ENCODE assay signal across 9 cellular contexts in the genomic region with DNA sequence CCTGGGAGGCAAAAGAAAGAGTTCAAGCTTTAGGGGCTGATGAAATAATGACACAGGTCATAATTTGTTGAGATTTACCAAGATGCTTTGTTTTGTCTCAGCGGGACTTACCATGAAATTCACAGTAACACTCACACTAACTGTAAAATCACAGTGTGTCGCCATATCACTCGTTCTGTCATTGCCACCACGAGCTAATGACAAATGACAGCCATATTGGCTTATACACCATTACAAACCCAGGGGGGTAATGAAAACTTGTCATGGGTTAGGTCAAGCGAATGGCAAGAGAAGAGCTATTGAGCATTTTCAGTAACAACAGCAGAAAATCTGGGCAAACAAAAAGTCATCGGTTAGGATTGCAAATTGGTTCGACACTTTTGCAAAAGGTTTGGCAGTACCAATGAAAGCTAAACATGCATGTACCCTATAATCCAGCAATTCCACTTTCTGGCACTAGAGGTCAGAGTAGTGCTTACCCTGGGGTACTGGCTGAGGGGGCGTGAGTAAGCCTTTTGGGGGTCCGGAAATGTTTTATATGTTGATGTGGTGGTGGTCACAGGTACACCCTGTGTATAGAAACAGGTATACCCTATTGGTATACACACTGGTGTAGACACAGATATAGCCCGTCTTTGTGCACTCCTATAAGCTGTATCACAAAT.
DNase-seq lines count a peak whose midpoint lies in the region; TF ChIP-seq lines count a peak whose summit lies in the region.
"Had no signal": no experiment of that assay in that cellular context is flagged by ENCODE, and none has a peak within 500 bp of the region (broad histone marks: within the 10 kb centered on the region; RNA-seq: fewer than 3 reads in every experiment).

No MANE protein-coding gene starts in this region.

- peaks cover 12% of the 10 kb centered on the region for H3K27me3 Mint-ChIP-seq in nephron progenitor cell (ENCODE audit: low read depth, poor library complexity)

- DNase-seq in NCI-H1105 treated with DMSO at 0.1 percent for 48 hours (lab: John Stamatoyannopoulos, UW) (peak; percentile 16), NCI-H1105 (lab: John Stamatoyannopoulos, UW) (no peak), KBM-7 (peak; percentile 33), astrocyte of the cerebellum (ENCODE audit: low read depth) (no peak), nephron progenitor cell (peak; percentile 13), HK-2 (ENCODE audit: unreplicated experiment) (no peak), mucosa of gallbladder (ENCODE audit: low spot score) (no peak), ureter (ENCODE audit: low spot score) (no peak)

- no peak overlapping the region for H3K4me3 ChIP-seq in astrocyte of the cerebellum (ENCODE audit: low read depth, low read length)
- H3K4me3 ChIP-seq: BLaER1 treated with 17β-estradiol and CSF1 and Interleukin-3, amounts not matched to agents 10 nM and 100 nM had no signal

- TF ChIP-seq CTCF in astrocyte of the cerebellum (IDR thresholded peaks at IDR 0.05; ENCODE audit: low read depth, low read length, missing control alignments) (peak; percentile 50), nephron progenitor cell (IDR thresholded peaks at IDR 0.05) (peak; percentile 49)

- H3K27ac Mint-ChIP-seq in nephron progenitor cell = peak overlapping the region; percentile 39

- peaks cover 49% of the 10 kb centered on the region for H3K9me3 Mint-ChIP-seq in nephron progenitor cell

- in situ Hi-C loops in KBM-7 (cut with MboI; ENCODE audit: low pct_unique_long_range_greater_than_20kb, low sequenced_read_pairs) (no loop called here), astrocyte of the cerebellum (cut with HindIII; ENCODE audit: low sequenced_read_pairs) (no loop called here)

- H3K4me1 Mint-ChIP-seq in nephron progenitor cell = peaks cover 4% of the 10 kb centered on the region

- peaks cover 5% of the 10 kb centered on the region for H3K36me3 Mint-ChIP-seq in nephron progenitor cell (ENCODE audit: low read depth)

- no peak overlapping the region for H3K4me3 Mint-ChIP-seq in nephron progenitor cell

Comparison
In these comparisons a context has a peak if more than half of its experiments do, and no peak if none do; other contexts are left out.
1. DNase-seq: peak in NCI-H1105 treated with DMSO at 0.1 percent for 48 hours (single experiment), KBM-7 (single experiment) and nephron progenitor cell (single experiment); none in NCI-H1105 (single experiment), astrocyte of the cerebellum (single experiment), HK-2 (single experiment), mucosa of gallbladder (single experiment) and ureter (single experiment).